In the genomic region with DNA sequence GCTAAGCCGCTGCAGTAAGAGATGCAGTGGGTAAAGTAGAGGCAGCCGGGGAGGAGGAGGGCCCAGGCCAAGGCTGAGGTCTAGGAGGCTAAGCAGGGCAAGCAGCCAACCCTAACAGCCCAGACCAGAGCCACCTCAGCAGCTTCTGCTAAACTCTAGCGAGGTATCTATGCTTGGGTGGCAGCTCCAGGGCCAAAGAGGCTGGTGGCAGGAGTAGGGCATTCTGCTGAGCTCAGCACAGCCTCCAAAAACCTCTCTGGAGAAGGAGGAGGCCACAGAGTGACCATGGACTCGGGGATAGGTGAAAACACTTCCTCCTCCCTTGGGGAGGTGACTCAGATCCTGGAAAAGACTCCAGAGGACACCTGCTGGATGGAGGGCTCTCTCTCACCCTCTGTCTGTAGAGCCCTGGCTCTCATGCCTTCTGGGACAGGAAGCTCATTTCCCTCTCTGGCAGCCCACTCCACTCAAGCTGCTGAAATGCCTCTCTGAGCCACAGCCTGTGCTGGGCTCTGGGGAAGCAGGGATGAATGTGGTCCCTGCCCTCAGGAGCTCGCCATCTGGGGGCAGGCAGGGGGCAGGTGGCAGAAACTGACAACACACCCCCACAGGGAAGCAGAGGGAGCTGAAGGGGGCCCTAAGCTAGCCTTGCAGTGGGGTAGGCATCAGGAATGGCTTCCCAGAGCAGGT, we compare ENCODE assay signal across 16 cellular contexts. TPM values are rescaled to one million over a fixed set of nuclear protein-coding genes. Genes with fewer than 3 reads are reported as not detected.
DNase-seq lines count a peak whose midpoint lies in the region; ATAC-seq and TF ChIP-seq lines count a peak whose summit lies in the region.
"Had no signal": no experiment of that assay in that cellular context is flagged by ENCODE, and none has a peak within 500 bp of the region (broad histone marks: within the 10 kb centered on the region; RNA-seq: fewer than 3 reads in every experiment).

No MANE protein-coding gene starts in this region.

- H3K4me3 ChIP-seq in DND-41 (ENCODE audit: low read depth in 1 of 2, low read length in 2 of 2) (no peak overlapping the region), HCT116 (replicated peaks in 1 of 2; ENCODE audit: low read depth in 1 of 2, low read length in 2 of 2) (no peak overlapping the region), WERI-Rb-1 (ENCODE audit: low read depth, low read length) (no peak overlapping the region), liver (ENCODE audit: low read depth in 1 of 3, low read length in 3 of 3) (no peak overlapping the region)
- H3K4me3 ChIP-seq: lower lobe of right lung, psoas muscle, transverse colon had no signal

- H3K27me3 ChIP-seq in DND-41 (ENCODE audit: insufficient read depth, low read length, poor library complexity), result no peaks in the 10 kb centered on the region
- H3K27me3 ChIP-seq in HCT116 (ENCODE audit: insufficient read depth, low read length), result peaks cover 13% of the 10 kb centered on the region; the same call in 1 of the 2 replicates
- H3K27me3 ChIP-seq in WERI-Rb-1 (ENCODE audit: insufficient read depth, low read depth, severe bottlenecking), result no peaks in the 10 kb centered on the region
- H3K27me3 ChIP-seq in liver (ENCODE audit: control insufficient read depth in 4 of 4, insufficient read depth in 4 of 4, low read length in 3 of 4), result no peaks in the 10 kb centered on the region
- H3K27me3 ChIP-seq: transverse colon had no signal

- ATAC-seq in DND-41 (ENCODE audit: insufficient read depth, low read depth), result no peak
- peak; percentile 95 for ATAC-seq in HCT116
- ATAC-seq in GM19351 (IDR thresholded peaks at IDR 0.05; ENCODE audit: unreplicated experiment), result no peak
- ATAC-seq: lower lobe of right lung, psoas muscle had no signal

- H2AFZ ChIP-seq in DND-41 (ENCODE audit: low read depth, low read length), result no peak overlapping the region
- H2AFZ ChIP-seq in HCT116 (ENCODE audit: low read depth, low read length, poor library complexity, severe bottlenecking), result no peak overlapping the region

- H3K9ac ChIP-seq in DND-41 (ENCODE audit: low read depth, low read length), result no peak overlapping the region
- H3K9ac ChIP-seq in HCT116 (ENCODE audit: low read length), result no peak overlapping the region
- no peak overlapping the region for H3K9ac ChIP-seq in liver (ENCODE audit: low read depth in 1 of 2, low read length in 2 of 2)

- H3K4me1 ChIP-seq in DND-41 (ENCODE audit: insufficient read depth, low read length) (no peaks in the 10 kb centered on the region), HCT116 (ENCODE audit: control insufficient read depth in 1 of 2, insufficient read depth in 2 of 2, low read length in 2 of 2) (peaks cover 0 to 7% of the 10 kb centered on the region in 2 experiments; a peak in 2 of 4 replicates), liver (ENCODE audit: control insufficient read depth in 4 of 4, insufficient read depth in 4 of 4, low read length in 3 of 4) (no peaks in the 10 kb centered on the region)
- H3K4me1 ChIP-seq: lower lobe of right lung, psoas muscle, transverse colon had no signal

- no peaks in the 10 kb centered on the region for H3K79me2 ChIP-seq in DND-41 (ENCODE audit: insufficient read depth, low read length)
- no peaks in the 10 kb centered on the region for H3K79me2 ChIP-seq in HCT116 (ENCODE audit: insufficient read depth, low read length)

- H4K20me1 ChIP-seq in DND-41 (ENCODE audit: insufficient read depth, low read length) (no peaks in the 10 kb centered on the region), HCT116 (ENCODE audit: insufficient read depth) (no peaks in the 10 kb centered on the region)

- intact Hi-C loops in HCT116 (cut with micrococcal nuclease), result no loop called here

- peak; percentile 5 for TF ChIP-seq CTCF in DND-41 (IDR thresholded peaks at IDR 0.05; ENCODE audit: borderline replicate concordance, extremely low read depth, low read length, poor library complexity, severe bottlenecking)
- TF ChIP-seq CTCF in HCT116 (IDR thresholded peaks at IDR 0.05 in 2 of 3, conservative IDR thresholded peaks at IDR 0.05 in 1 of 3; ENCODE audit: borderline replicate concordance in 1 of 3, insufficient read depth in 1 of 3, low read depth in 2 of 3, low read length in 2 of 3), result peak in 2 of 3 experiments; percentile 25 to 37; a peak in 3 of 6 replicates
- TF ChIP-seq CTCF in WERI-Rb-1 (IDR thresholded peaks at IDR 0.05; ENCODE audit: low read depth, low read length), result peak; percentile 44
- TF ChIP-seq CTCF in liver (IDR thresholded peaks at IDR 0.05; ENCODE audit: low read depth, low read length, missing input control), result peak; percentile 6

- no peaks in the 10 kb centered on the region for H3K9me2 ChIP-seq in HCT116 (ENCODE audit: insufficient read depth)

- 72% methylated on average over 5 of the region's 5 CpGs for WGBS in liver

- RAD21 ChIA-PET in HCT116 (lab: Charles Lee; ENCODE audit: low non-redundant PET in 1 of 2, low total read pairs in 2 of 2, uncharacterized antibody in 2 of 2, unreplicated experiment in 2 of 2), result interaction anchor here in 1 of 2 experiments (0.8 kb wide), 1 partner anchor 10 kb away, joined by 3 read pairs; no protein-coding TSS in a partner anchor

- no peak for DNase-seq in DND-41
- DNase-seq in HCT116 (ENCODE audit: low read depth, low spot score), result no peak
- DNase-seq in WERI-Rb-1, result peak; percentile 29
- no peak for DNase-seq in caudate nucleus (lab: John Stamatoyannopoulos, UW)
- no peak for DNase-seq in NCI-H1417 (lab: John Stamatoyannopoulos, UW)
- DNase-seq: amniotic stem cell; lower lobe of right lung; naive B cell; NCI-H2081 treated with DMSO at 0.1 percent for 48 hours; NCI-H748 treated with DMSO at 0.1 percent for 48 hours; psoas muscle; stimulated activated naive CD4-positive, alpha-beta T cell treated with Interleukin-2 at 50 U/mL for 16 hours; transverse colon had no signal

- H3K9me3 ChIP-seq in DND-41 (ENCODE audit: insufficient read depth, low read length, severe bottlenecking) (no peaks in the 10 kb centered on the region), HCT116 (ENCODE audit: control insufficient read depth in 1 of 2, insufficient read depth in 1 of 2, low read depth in 1 of 2, low read length in 2 of 2) (no peaks in the 10 kb centered on the region), WERI-Rb-1 (ENCODE audit: severe bottlenecking) (no peaks in the 10 kb centered on the region), liver (ENCODE audit: control insufficient read depth in 4 of 4, low read length in 3 of 4) (no peaks in the 10 kb centered on the region)
- H3K9me3 ChIP-seq: lower lobe of right lung, psoas muscle, transverse colon had no signal

- H3K36me3 ChIP-seq in DND-41 (ENCODE audit: insufficient read depth, low read length) (no peaks in the 10 kb centered on the region), HCT116 (ENCODE audit: control insufficient read depth in 1 of 2, insufficient read depth in 2 of 2, low read length in 2 of 2) (no peaks in the 10 kb centered on the region), WERI-Rb-1 (no peaks in the 10 kb centered on the region), liver (ENCODE audit: control insufficient read depth in 4 of 4, insufficient read depth in 3 of 4, low read depth in 1 of 4, low read length in 3 of 4) (no peaks in the 10 kb centered on the region)
- H3K36me3 ChIP-seq: lower lobe of right lung, transverse colon had no signal

- no peak for TF ChIP-seq POLR2A in HCT116 (IDR thresholded peaks at IDR 0.05; ENCODE audit: borderline replicate concordance, extremely low read depth, insufficient read depth, insufficient read length)

- no peak overlapping the region for H3K4me2 ChIP-seq in DND-41 (ENCODE audit: insufficient read depth, low read length)
- peak overlapping the region; percentile 19; the same call in 1 of the 2 replicates for H3K4me2 ChIP-seq in HCT116 (ENCODE audit: low read length)

- POLR2A ChIA-PET in HCT116 (lab: Charles Lee), result interaction anchor here (1.4 kb wide), 1 partner anchor 18 kb away, joined by 3 read pairs; no protein-coding TSS in a partner anchor

- CTCF ChIA-PET in HCT116 (lab: Charles Lee), result interaction anchor here (1.1 to 1.9 kb wide), 5 partner anchors 10 to 83 kb away, joined by 4 to 12 read pairs (median 10); no protein-coding TSS in a partner anchor

- TF ChIP-seq RAD21 in HCT116 (IDR thresholded peaks at IDR 0.05; ENCODE audit: low read depth) (peak; percentile 30), liver (IDR thresholded peaks at IDR 0.05) (peak; percentile 6 to 23)

- H3K27ac ChIP-seq in DND-41 (ENCODE audit: low read length) (no peak overlapping the region), HCT116 (ENCODE audit: low read depth, low read length) (no peak overlapping the region), WERI-Rb-1 (no peak overlapping the region), liver (ENCODE audit: low read depth in 1 of 2, low read length in 2 of 2) (no peak overlapping the region), caudate nucleus (ENCODE audit: low read depth, low read length) (no peak overlapping the region)
- H3K27ac ChIP-seq: C4-2B, lower lobe of right lung, psoas muscle, transverse colon had no signal

- BruUV-seq in HCT116 (replicated peaks; lab: Mats Ljungman, UMichigan), result no TSS peak

TF ChIP-seq in HCT116, 20 proteins besides CTCF, POLR2A, EP300 and RAD21:
- 0 out of 2 replicates have a peak, but pooled peaks have one; percentile 42 for TF ChIP-seq CBX3 (IDR thresholded peaks at IDR 0.05; ENCODE audit: low read depth)
- no peak for TF ChIP-seq TCF7L2 (IDR thresholded peaks at IDR 0.05; ENCODE audit: borderline replicate concordance, extremely low read depth, insufficient read depth, insufficient read length)

TF ChIP-seq in liver, 16 proteins besides CTCF, POLR2A, EP300 and RAD21:
- TF ChIP-seq, protein P1, sequence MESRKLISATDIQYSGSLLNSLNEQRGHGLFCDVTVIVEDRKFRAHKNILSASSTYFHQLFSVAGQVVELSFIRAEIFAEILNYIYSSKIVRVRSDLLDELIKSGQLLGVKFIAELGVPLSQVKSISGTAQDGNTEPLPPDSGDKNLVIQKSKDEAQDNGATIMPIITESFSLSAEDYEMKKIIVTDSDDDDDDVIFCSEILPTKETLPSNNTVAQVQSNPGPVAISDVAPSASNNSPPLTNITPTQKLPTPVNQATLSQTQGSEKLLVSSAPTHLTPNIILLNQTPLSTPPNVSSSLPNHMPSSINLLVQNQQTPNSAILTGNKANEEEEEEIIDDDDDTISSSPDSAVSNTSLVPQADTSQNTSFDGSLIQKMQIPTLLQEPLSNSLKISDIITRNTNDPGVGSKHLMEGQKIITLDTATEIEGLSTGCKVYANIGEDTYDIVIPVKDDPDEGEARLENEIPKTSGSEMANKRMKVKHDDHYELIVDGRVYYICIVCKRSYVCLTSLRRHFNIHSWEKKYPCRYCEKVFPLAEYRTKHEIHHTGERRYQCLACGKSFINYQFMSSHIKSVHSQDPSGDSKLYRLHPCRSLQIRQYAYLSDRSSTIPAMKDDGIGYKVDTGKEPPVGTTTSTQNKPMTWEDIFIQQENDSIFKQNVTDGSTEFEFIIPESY (IDR thresholded peaks at IDR 0.05), result no peak

RNA-seq across cellular contexts. Expression of a gene that starts 16.5 kb away (rescaled TPM):
- total RNA-seq in HCT116 (2021; ENCODE audit: unreplicated experiment) (0.12 TPM), liver (not detected)
- 0.16 and 0.25 TPM in 2 replicates for polyA plus RNA-seq in HCT116 (2012)
- polyA plus RNA-seq in liver, result under 1 TPM in 1 of 2 donors, not detected in 1; 0.05 TPM
